19 cellular contexts compared by ENCODE assay signal in genomic region chr7:64885520-64886240, GRCh38. TPM values are rescaled to one million over a fixed set of nuclear protein-coding genes. Genes with fewer than 3 reads are reported as not detected.
DNase-seq lines count a peak whose midpoint lies in the region; ATAC-seq and TF ChIP-seq lines count a peak whose summit lies in the region.
"Had no signal": no experiment of that assay in that cellular context is flagged by ENCODE, and none has a peak within 500 bp of the region (broad histone marks: within the 10 kb centered on the region; RNA-seq: fewer than 3 reads in every experiment).

No MANE protein-coding gene starts in this region.

- H3K27me3 ChIP-seq in esophagus muscularis mucosa, result no peaks in the 10 kb centered on the region
- H3K27me3 ChIP-seq in tibial artery, result peaks cover 0 to 6% of the 10 kb centered on the region in 2 donors
- H3K27me3 ChIP-seq in CD8-positive, alpha-beta T cell (ENCODE audit: insufficient read depth, low read length), result peaks cover 11% of the 10 kb centered on the region

- H3K36me3 Mint-ChIP-seq in CD8-positive, alpha-beta T cell, result peaks cover 4% of the 10 kb centered on the region

- TF ChIP-seq EP300 in esophagus muscularis mucosa (IDR thresholded peaks at IDR 0.05), result no peak

- peaks cover 69% of the 10 kb centered on the region for H3K27me3 Mint-ChIP-seq in CD8-positive, alpha-beta T cell (ENCODE audit: low read depth)

- POLR2A ChIA-PET in HEK293 (lab: Yijun Ruan, JAX), result no interaction called here
- POLR2A ChIA-PET in CD8-positive, alpha-beta T cell (lab: Charles Lee), result no interaction called here

- ATAC-seq in left cardiac atrium, result no peak
- no peak for ATAC-seq in CD8-positive, alpha-beta T cell
- ATAC-seq: A549 had no signal

- H3K4me1 Mint-ChIP-seq in CD8-positive, alpha-beta T cell (ENCODE audit: low read depth), result peaks cover 18% of the 10 kb centered on the region

- H3K4me1 ChIP-seq in HEK293 (ENCODE audit: control insufficient read depth, insufficient read depth, low read length), result no peaks in the 10 kb centered on the region
- H3K4me1 ChIP-seq in esophagus muscularis mucosa, result peaks cover 19 to 58% (median 48%) of the 10 kb centered on the region in 4 donors
- peaks cover 0 to 42% (median 20%) of the 10 kb centered on the region in 4 donors for H3K4me1 ChIP-seq in tibial artery
- peaks cover 19% of the 10 kb centered on the region for H3K4me1 ChIP-seq in CD8-positive, alpha-beta T cell (ENCODE audit: insufficient read depth, low read length)
- H3K4me1 ChIP-seq: A549, HAP-1 had no signal

- no peak overlapping the region for H3K4me3 Mint-ChIP-seq in CD8-positive, alpha-beta T cell

- no peak for TF ChIP-seq POLR2A in esophagus muscularis mucosa (IDR thresholded peaks at IDR 0.05; ENCODE audit: low read depth)

- no peaks in the 10 kb centered on the region for H3K9me3 Mint-ChIP-seq in CD8-positive, alpha-beta T cell

- CTCF ChIA-PET in HEK293 (lab: Yijun Ruan, JAX), result interaction anchor here (1.1 kb wide), 1 partner anchor 422 kb away, joined by 4 read pairs; no protein-coding TSS in a partner anchor
- CTCF ChIA-PET in CD8-positive, alpha-beta T cell (lab: Charles Lee), result no interaction called here

- no peaks in the 10 kb centered on the region for H3K9me3 ChIP-seq in HEK293 (ENCODE audit: control insufficient read depth, insufficient read depth, low read depth, low read length)
- no peaks in the 10 kb centered on the region for H3K9me3 ChIP-seq in esophagus muscularis mucosa
- no peaks in the 10 kb centered on the region for H3K9me3 ChIP-seq in tibial artery
- no peaks in the 10 kb centered on the region for H3K9me3 ChIP-seq in CD8-positive, alpha-beta T cell (ENCODE audit: low read length)
- H3K9me3 ChIP-seq: HAP-1 had no signal

- no peak overlapping the region for H3K27ac Mint-ChIP-seq in CD8-positive, alpha-beta T cell

- H3K4me3 ChIP-seq in HEK293 (ENCODE audit: low read depth, low read length) (no peak overlapping the region), esophagus muscularis mucosa (no peak overlapping the region), tibial artery (no peak overlapping the region)
- H3K4me3 ChIP-seq in CD8-positive, alpha-beta T cell (ENCODE audit: low read depth, low read length), result no peak overlapping the region
- H3K4me3 ChIP-seq: A549, HAP-1 had no signal

- H3K27ac ChIP-seq in HEK293 (ENCODE audit: extremely low read depth, low read depth, low read length) (no peak overlapping the region), esophagus muscularis mucosa (replicated peaks in 1 of 4) (no peak overlapping the region), tibial artery (no peak overlapping the region)
- no peak overlapping the region for H3K27ac ChIP-seq in CD8-positive, alpha-beta T cell (ENCODE audit: low read depth, low read length)
- H3K27ac ChIP-seq: A549, C4-2B had no signal

- H3K36me3 ChIP-seq in HEK293 (ENCODE audit: control insufficient read depth in 2 of 2, insufficient read depth in 1 of 2, low read length in 2 of 2) (no peaks in the 10 kb centered on the region), esophagus muscularis mucosa (no peaks in the 10 kb centered on the region), tibial artery (no peaks in the 10 kb centered on the region)
- no peaks in the 10 kb centered on the region for H3K36me3 ChIP-seq in CD8-positive, alpha-beta T cell (ENCODE audit: insufficient read depth, low read length)
- H3K36me3 ChIP-seq: HAP-1 had no signal

- no peak for TF ChIP-seq CTCF in HEK293 (tag by site-specific recombination; IDR thresholded peaks at IDR 0.05)
- TF ChIP-seq CTCF in esophagus muscularis mucosa (IDR thresholded peaks at IDR 0.05), result no peak
- TF ChIP-seq CTCF in tibial artery (IDR thresholded peaks at IDR 0.05), result no peak
- TF ChIP-seq CTCF in CD8-positive, alpha-beta T cell (IDR thresholded peaks at IDR 0.05), result no peak

- DNase-seq in cardiac septum (ENCODE audit: low spot score) (peak; percentile 71), left cardiac atrium (no peak), esophagus muscularis mucosa (ENCODE audit: extremely low spot score) (peak; percentile 68), tibial artery (no peak), HT-29 (ENCODE audit: low spot score) (no peak)
- DNase-seq in stimulated activated CD8-positive, alpha-beta memory T cell treated with anti-CD3 and anti-CD28 coated beads, Interleukin-4, amount 100 ng/mL, for 48 hours, result peak; percentile 14
- DNase-seq in CD8-positive, alpha-beta T cell, result no peak
- DNase-seq: COR-L47, DMS153, IMR-90, Kasumi-1, NCI-H1930, NCI-H446, NCI-H69, SIG-M5 had no signal

- 96% methylated on average over 5 of the region's 5 CpGs for WGBS in esophagus muscularis mucosa

- intact Hi-C loops in cardiac septum (cut with DNase I) (no loop called here), left cardiac atrium (cut with DNase I) (no loop called here), esophagus muscularis mucosa (cut with DNase I) (loop anchor here (10.0 kb wide), 1 partner anchor 221 kb away; the partner anchor contains the start of gene ZNF107), tibial artery (cut with DNase I; ENCODE audit: low total_unique reads) (loop anchor here (10.0 kb wide), 1 partner anchor 91 kb away; the partner anchor contains the start of gene ZNF138)
- intact Hi-C loops in CD8-positive, alpha-beta T cell (cut with DNase I, micrococcal nuclease), result loop anchor here in 1 of 2 experiments (5.0 kb wide), 1 partner anchor 422 kb away; no protein-coding TSS in a partner anchor

TF ChIP-seq in HEK293, 187 proteins besides CTCF, POLR2A, EP300 and RAD21:
- TF ChIP-seq ZBTB20 (tag by site-specific recombination; IDR thresholded peaks at IDR 0.05) (no peak), SCRT2 (tag by site-specific recombination; IDR thresholded peaks at IDR 0.05) (0 out of 2 replicates have a peak, but pooled peaks have one; percentile 31)

RNA-seq across cellular contexts. Expression of gene ZNF273, which starts 17.4 kb away (rescaled TPM):
- total RNA-seq in cardiac septum (3.0 TPM), left cardiac atrium (1 to 10 TPM; 2.3 to 2.7 TPM), esophagus muscularis mucosa (1 to 10 TPM; 2.7 to 8.3 (median 3.4) TPM)
- total RNA-seq in HT-29 (2014; rRNA removed; shearing (Covaris generic)), result 1.5 and 3.2 TPM in 2 replicates
- total RNA-seq in CD8-positive, alpha-beta T cell, result 1 to 10 TPM; 8.7 to 9.9 TPM

Comparison
In these comparisons a context has a peak if more than half of its experiments do, and no peak if none do; other contexts are left out.
1. DNase-seq: peak in cardiac septum (single experiment), esophagus muscularis mucosa (single experiment) and stimulated activated CD8-positive, alpha-beta memory T cell treated with anti-CD3 and anti-CD28 coated beads, Interleukin-4, amount 100 ng/mL, for 48 hours (single experiment); none in left cardiac atrium (single experiment), tibial artery (0 of 2), HT-29 (single experiment) and CD8-positive, alpha-beta T cell (0 of 7).
2. intact Hi-C loops: an anchor here in esophagus muscularis mucosa (10.0 kb wide) and tibial artery (10.0 kb wide); none called in cardiac septum and left cardiac atrium.